In genomic region chr9:11722957-11723356, GRCh38 we compare ENCODE assay signal across 7 cellular contexts.
"Had no signal": no experiment of that assay in that cellular context is flagged by ENCODE, and none has a peak within 500 bp of the region (broad histone marks: within the 10 kb centered on the region; RNA-seq: fewer than 3 reads in every experiment).

No MANE protein-coding gene starts in this region.

- ATAC-seq: HepG2 had no signal

- H2AFZ ChIP-seq: GM23248 had no signal

- DNase-seq: GM23248, GOT3, H7, HCEC 1CT, KBM-7 had no signal

- H3K4me3 ChIP-seq: GM23248 had no signal

- H3K9ac ChIP-seq: GM23248 had no signal

- H3K27ac ChIP-seq: GM23248, HL-60 had no signal
